9 cellular contexts compared by ENCODE assay signal in genomic region chr6:130517444-130517931, GRCh38.
DNase-seq lines count a peak whose midpoint lies in the region; ATAC-seq, FAIRE-seq and TF ChIP-seq lines count a peak whose summit lies in the region.
"Had no signal": no experiment of that assay in that cellular context is flagged by ENCODE, and none has a peak within 500 bp of the region (broad histone marks: within the 10 kb centered on the region; RNA-seq: fewer than 3 reads in every experiment).

No MANE protein-coding gene starts in this region.

- peak overlapping the region; percentile 29 for H3K4me2 ChIP-seq in mammary epithelial cell (ENCODE audit: insufficient read depth, low read depth, low read length)

- in situ Hi-C loops in mammary epithelial cell (cut with MboI; ENCODE audit: low sequenced_read_pairs in 2 of 2), result no loop called here

- DNase-seq in GM18507 (ENCODE audit: extremely low spot score, insufficient read length, low read depth) (peak; percentile 15), mammary epithelial cell (peak; percentile 95), tibial nerve (ENCODE audit: low spot score in 2 of 2) (no peak), GM19238 (ENCODE audit: insufficient read length, low spot score) (no peak), NCI-H510A (lab: John Stamatoyannopoulos, UW) (no peak), AML-193 (lab: John Stamatoyannopoulos, UW) (no peak)
- DNase-seq: GOT3 had no signal

- BruUV-seq in mammary epithelial cell (replicated peaks; lab: Mats Ljungman, UMichigan), result no TSS peak

- TF ChIP-seq CTCF in mammary epithelial cell (conservative IDR thresholded peaks at IDR 0.05 in 1 of 2, IDR thresholded peaks at IDR 0.05 in 1 of 2; ENCODE audit: extremely low read depth in 1 of 2, insufficient read depth in 1 of 2, low read depth in 1 of 2, low read length in 2 of 2) (no peak), tibial nerve (IDR thresholded peaks at IDR 0.05) (no peak)

- dilution Hi-C loops in mammary epithelial cell (cut with HindIII; ENCODE audit: low sequenced_read_pairs), result no loop called here

- H3K27me3 ChIP-seq in mammary epithelial cell (ENCODE audit: insufficient read depth, low read length) (no peaks in the 10 kb centered on the region), tibial nerve (no peaks in the 10 kb centered on the region)

- peak overlapping the region; percentile 37 for H2AFZ ChIP-seq in mammary epithelial cell (ENCODE audit: low read depth, low read length)

- no peaks in the 10 kb centered on the region for H3K36me3 ChIP-seq in mammary epithelial cell (ENCODE audit: insufficient read depth, low read length)
- H3K36me3 ChIP-seq in tibial nerve, result no peaks in the 10 kb centered on the region

- no peaks in the 10 kb centered on the region for H3K79me2 ChIP-seq in mammary epithelial cell (ENCODE audit: insufficient read depth, low read length)

- H3K9ac ChIP-seq in mammary epithelial cell (ENCODE audit: insufficient read depth, low read length), result peak overlapping the region; percentile 83

- CTCF ChIA-PET in mammary epithelial cell (lab: Charles Lee; ENCODE audit: low non-redundant PET), result no interaction called here

- H4K20me1 ChIP-seq in mammary epithelial cell (ENCODE audit: insufficient read depth, low read length), result no peaks in the 10 kb centered on the region

- FAIRE-seq in GM18507 (lab: Jason Lieb, UNC), result peak; percentile 35

- WGBS in mammary epithelial cell (ENCODE audit: low coverage, missing lambda C conversion rate), result 2% methylated on average over 3 of the region's 3 CpGs
- WGBS in tibial nerve, 2 donors, result 82 to 84% methylated on average over 3 of the region's 3 CpGs

- H3K4me1 ChIP-seq in mammary epithelial cell (ENCODE audit: insufficient read depth, low read length), result peaks cover 31% of the 10 kb centered on the region
- peaks cover 0 to 18% (median 3%) of the 10 kb centered on the region in 4 donors for H3K4me1 ChIP-seq in tibial nerve

- intact Hi-C loops in mammary epithelial cell (cut with micrococcal nuclease), result no loop called here

- no peak for TF ChIP-seq POLR2A in tibial nerve (IDR thresholded peaks at IDR 0.05)

- TF ChIP-seq EP300 in tibial nerve (IDR thresholded peaks at IDR 0.05), result no peak

- H3K9me3 ChIP-seq in mammary epithelial cell (replicated peaks; ENCODE audit: insufficient read depth, low read length) (no peaks in the 10 kb centered on the region), tibial nerve (no peaks in the 10 kb centered on the region)

- peak; percentile 80 for ATAC-seq in GM21447 (IDR thresholded peaks at IDR 0.05; ENCODE audit: unreplicated experiment)
- ATAC-seq in HG03460 (IDR thresholded peaks at IDR 0.05; ENCODE audit: unreplicated experiment), result peak; percentile 74

- H3K27ac ChIP-seq in mammary epithelial cell (ENCODE audit: insufficient read depth, low read depth, low read length) (peak overlapping the region; percentile 99), tibial nerve (no peak overlapping the region)

- H3K4me3 ChIP-seq in mammary epithelial cell (replicated peaks in 1 of 3; ENCODE audit: insufficient read depth in 1 of 3, low read depth in 2 of 3, low read length in 3 of 3) (no peak overlapping the region), tibial nerve (no peak overlapping the region)

Comparison
In these comparisons a context has a peak if more than half of its experiments do, and no peak if none do; other contexts are left out.
1. DNase-seq: peak in GM18507 (single experiment) and mammary epithelial cell (single experiment); none in tibial nerve (0 of 2), GM19238 (single experiment), NCI-H510A (single experiment) and AML-193 (0 of 2).